In genomic region chr3:14803101-14803980, GRCh38 we compare ENCODE assay signal across 10 cellular contexts. TPM values are rescaled to one million over a fixed set of nuclear protein-coding genes. Genes with fewer than 3 reads are reported as not detected.
DNase-seq lines count a peak whose midpoint lies in the region; ATAC-seq and TF ChIP-seq lines count a peak whose summit lies in the region.
"Had no signal": no experiment of that assay in that cellular context is flagged by ENCODE, and none has a peak within 500 bp of the region (broad histone marks: within the 10 kb centered on the region; RNA-seq: fewer than 3 reads in every experiment).

No MANE protein-coding gene starts in this region.

- no peaks in the 10 kb centered on the region for H3K27me3 ChIP-seq in BLaER1
- H3K27me3 ChIP-seq: pancreas had no signal

- no peak for ATAC-seq in GM18517 (IDR thresholded peaks at IDR 0.05; ENCODE audit: unreplicated experiment)

- peak overlapping the region; percentile 80 for H3K4me2 ChIP-seq in BLaER1

- H3K9ac ChIP-seq in BLaER1: no peak overlapping the region

- H4K20me1 ChIP-seq in BLaER1: no peaks in the 10 kb centered on the region

- TF ChIP-seq CTCF in epithelial cell of proximal tubule (conservative IDR thresholded peaks at IDR 0.05; ENCODE audit: low read depth, low read length): peak; percentile 8

- H3K36me3 ChIP-seq in BLaER1: no peaks in the 10 kb centered on the region
- H3K36me3 ChIP-seq: pancreas had no signal

- H3K27ac ChIP-seq in BLaER1: peak overlapping the region; percentile 62; the same call in 1 of the 2 replicates
- H3K27ac ChIP-seq: pancreas had no signal

- peaks cover 36% of the 10 kb centered on the region for H3K4me1 ChIP-seq in BLaER1
- H3K4me1 ChIP-seq: pancreas had no signal

- no peaks in the 10 kb centered on the region for H3K9me3 ChIP-seq in BLaER1
- H3K9me3 ChIP-seq: pancreas had no signal

- no peak overlapping the region for H3K4me3 ChIP-seq in BLaER1
- H3K4me3 ChIP-seq in epithelial cell of proximal tubule (ENCODE audit: low read depth, low read length): no peak overlapping the region
- H3K4me3 ChIP-seq: pancreas had no signal

- DNase-seq in HT1080 (ENCODE audit: low read depth) (peak; percentile 31), epithelial cell of proximal tubule (ENCODE audit: low read depth) (peak; percentile 36), mucosa of gallbladder (ENCODE audit: low spot score) (peak; percentile 88), NCI-H1436 treated with DMSO at 0.1 percent for 48 hours (lab: John Stamatoyannopoulos, UW) (no peak), NCI-H446 treated with DMSO at 0.1 percent for 48 hours (lab: John Stamatoyannopoulos, UW) (no peak), GF-D8 (lab: John Stamatoyannopoulos, UW) (no peak)
- DNase-seq: activated CD4-positive, alpha-beta T cell treated with anti-CD3 and anti-CD28 coated beads for 1 hour; pancreas had no signal

RNA-seq across cellular contexts. Expression of gene FGD5, which starts 15.4 kb away (rescaled TPM):
- total RNA-seq in HT1080 (2014; rRNA removed; shearing (Covaris generic)): not detected in 2 replicates
- polyA plus RNA-seq in HT1080 (2015; cell fraction: cytosol; rRNA removed): not detected in 2 replicates
- 0.06 TPM in 1 of 2 replicates, not detected in the other for polyA plus RNA-seq in HT1080 (2015; cell fraction: nucleus; rRNA removed)
- total RNA-seq in epithelial cell of proximal tubule (0.06 TPM in 1 of 2 replicates, not detected in the other), mucosa of gallbladder (62.5 TPM)

Comparison
In these comparisons a context has a peak if more than half of its experiments do, and no peak if none do; other contexts are left out.
1. DNase-seq: peak in HT1080 (single experiment), epithelial cell of proximal tubule (single experiment) and mucosa of gallbladder (single experiment); none in NCI-H1436 treated with DMSO at 0.1 percent for 48 hours (single experiment), NCI-H446 treated with DMSO at 0.1 percent for 48 hours (single experiment) and GF-D8 (single experiment).
2. RNA of gene FGD5, which starts 15.4 kb away (total RNA-seq): 62.5 TPM in mucosa of gallbladder (single experiment); 0.06 TPM in epithelial cell of proximal tubule and not detected in HT1080; every median in the first group is over 10 times any median in the second.